ENCODE assay signal across 2 cellular contexts in the genomic region with DNA sequence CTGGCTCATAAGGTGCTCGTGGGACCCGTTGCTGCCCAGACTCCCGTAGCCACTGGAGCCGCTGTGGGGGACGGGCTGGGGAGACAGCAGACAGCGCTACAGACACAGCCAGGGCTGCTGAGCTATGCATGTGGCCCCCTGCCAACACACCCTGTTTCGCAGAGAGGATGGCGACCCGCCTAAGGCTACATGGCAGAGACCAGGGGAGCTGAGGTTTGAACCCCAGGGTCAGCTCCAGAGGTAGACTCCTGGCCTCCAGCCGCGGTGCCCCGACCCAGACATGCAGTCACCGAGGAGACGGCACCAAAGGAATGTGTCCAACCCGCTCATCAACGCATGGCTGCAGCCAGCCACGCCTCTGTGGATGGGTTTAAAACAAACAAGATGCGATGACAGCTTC.
TF ChIP-seq lines count a peak whose summit lies in the region.

No MANE protein-coding gene starts in this region.

TF ChIP-seq in K562, 482 proteins besides CTCF, POLR2A, EP300 and RAD21:
- TF ChIP-seq POLR2G (IDR thresholded peaks at IDR 0.05; ENCODE audit: low read depth, low read length) (0 out of 2 replicates have a peak, but pooled peaks have one; percentile 15), ZBED1 (IDR thresholded peaks at IDR 0.05) (no peak)
TF ChIP-seq in K562: peak in this region for 1.

TF ChIP-seq in WTC11, 78 proteins besides CTCF, POLR2A, EP300 and RAD21:
- TF ChIP-seq NR3C1 (CRISPR knock-in tag; conservative IDR thresholded peaks at IDR 0.05; ENCODE audit: low read depth) (no peak), SOX15 (CRISPR knock-in tag; IDR thresholded peaks at IDR 0.05) (no peak)
